12 cellular contexts compared by ENCODE assay signal in the genomic region with DNA sequence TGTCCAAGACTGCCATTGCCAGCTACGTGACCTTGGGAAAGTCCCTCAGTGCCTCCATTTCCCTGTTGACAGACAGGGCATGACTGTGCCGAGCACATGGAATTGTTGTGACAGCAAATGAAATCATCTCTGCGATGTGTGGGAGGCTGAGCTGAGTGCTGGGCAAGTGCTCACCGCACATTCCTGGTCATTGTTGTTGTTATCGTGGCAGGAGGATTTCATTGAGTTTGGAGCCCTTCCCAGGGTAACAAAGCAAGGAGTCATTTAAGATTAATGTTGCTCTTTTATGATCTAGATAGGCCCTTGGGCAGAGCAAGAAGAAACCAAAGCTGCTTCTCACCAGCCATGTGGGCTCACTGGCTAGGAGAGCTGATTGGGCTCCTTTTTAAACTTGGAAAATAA. TPM values are rescaled to one million over a fixed set of nuclear protein-coding genes. Genes with fewer than 3 reads are reported as not detected.
DNase-seq lines count a peak whose midpoint lies in the region; ATAC-seq, FAIRE-seq and TF ChIP-seq lines count a peak whose summit lies in the region.
"Had no signal": no experiment of that assay in that cellular context is flagged by ENCODE, and none has a peak within 500 bp of the region (broad histone marks: within the 10 kb centered on the region; RNA-seq: fewer than 3 reads in every experiment).

No MANE protein-coding gene starts in this region.

- H3K4me3 Mint-ChIP-seq in activated T-helper 2 cell treated with anti-CD3 and anti-CD28 coated beads, Interferon-gamma antibody, Interleukin-2, Interleukin-4, amounts not matched to agents 10 μg/mL and 5 μg/mL and 100 μg/mL, durations not matched to agents 14 hours and 24 hours and 36 hours (ENCODE audit: low read depth) = no peak overlapping the region

- H3K4me3 ChIP-seq in ascending aorta (peak overlapping the region in 1 of 2 donors; percentile 14), left ventricle myocardium inferior (no peak overlapping the region), stomach (no peak overlapping the region)

- no peak for TF ChIP-seq POLR2A in H54 (IDR thresholded peaks at IDR 0.05; ENCODE audit: low read depth, low read length)
- TF ChIP-seq POLR2A in stomach (IDR thresholded peaks at IDR 0.05) = no peak

- no peaks in the 10 kb centered on the region for H3K36me3 Mint-ChIP-seq in activated T-helper 2 cell treated with anti-CD3 and anti-CD28 coated beads, Interferon-gamma antibody, Interleukin-2, Interleukin-4, amounts not matched to agents 10 μg/mL and 5 μg/mL and 100 μg/mL, durations not matched to agents 14 hours and 24 hours and 36 hours (ENCODE audit: low read depth)

- DNase-seq in H54 (ENCODE audit: insufficient read length, low spot score) (peak; percentile 72), ascending aorta (ENCODE audit: low spot score in 2 of 2) (peak in 1 of 2 donors; percentile 74), left ventricle myocardium inferior (no peak), stomach (peak; percentile 29), posterior vena cava (ENCODE audit: low spot score) (no peak)
- no peak for DNase-seq in activated T-helper 2 cell treated with anti-CD3 and anti-CD28 coated beads, Interferon-gamma antibody, Interleukin-2, Interleukin-4, amounts not matched to agents 10 μg/mL and 5 μg/mL and 100 μg/mL, durations not matched to agents 14 hours and 24 hours and 36 hours (ENCODE audit: low spot score)
- DNase-seq: anterior cingulate cortex had no signal

- TF ChIP-seq CTCF in ascending aorta (IDR thresholded peaks at IDR 0.05) (no peak), left ventricle myocardium inferior (IDR thresholded peaks at IDR 0.05; ENCODE audit: borderline replicate concordance) (no peak), stomach (IDR thresholded peaks at IDR 0.05) (no peak)

- FAIRE-seq in H54 (lab: Jason Lieb, UNC) = peak; percentile 86
- FAIRE-seq: G401.6, islet of Langerhans had no signal

- H3K36me3 ChIP-seq in ascending aorta = no peaks in the 10 kb centered on the region
- H3K36me3 ChIP-seq in left ventricle myocardium inferior = no peaks in the 10 kb centered on the region
- H3K36me3 ChIP-seq in stomach = no peaks in the 10 kb centered on the region

- H3K27me3 ChIP-seq in ascending aorta (no peaks in the 10 kb centered on the region), left ventricle myocardium inferior (ENCODE audit: low read depth) (no peaks in the 10 kb centered on the region), stomach (no peaks in the 10 kb centered on the region)

- no peak for TF ChIP-seq EP300 in stomach (IDR thresholded peaks at IDR 0.05)

- no peaks in the 10 kb centered on the region for H3K9me3 Mint-ChIP-seq in activated T-helper 2 cell treated with anti-CD3 and anti-CD28 coated beads, Interferon-gamma antibody, Interleukin-2, Interleukin-4, amounts not matched to agents 10 μg/mL and 5 μg/mL and 100 μg/mL, durations not matched to agents 14 hours and 24 hours and 36 hours

- peaks cover 0 to 2% of the 10 kb centered on the region in 2 donors for H3K4me1 ChIP-seq in ascending aorta
- peaks cover 17% of the 10 kb centered on the region for H3K4me1 ChIP-seq in left ventricle myocardium inferior
- peaks cover 0 to 16% (median 10%) of the 10 kb centered on the region in 4 donors for H3K4me1 ChIP-seq in stomach

- H3K4me1 Mint-ChIP-seq in activated T-helper 2 cell treated with anti-CD3 and anti-CD28 coated beads, Interferon-gamma antibody, Interleukin-2, Interleukin-4, amounts not matched to agents 10 μg/mL and 5 μg/mL and 100 μg/mL, durations not matched to agents 14 hours and 24 hours and 36 hours (ENCODE audit: low read depth) = no peaks in the 10 kb centered on the region

- WGBS in stomach, 5 donors = 11 to 34% (median 24%) methylated on average over 5 of the region's 5 CpGs

- intact Hi-C loops in ascending aorta (cut with DNase I) (no loop called here), left ventricle myocardium inferior (cut with micrococcal nuclease) (no loop called here), stomach (cut with DNase I; ENCODE audit: low total_unique reads) (no loop called here), posterior vena cava (cut with DNase I) (loop anchor here in 1 of 2 donors (10.0 kb wide), 1 partner anchor 946 kb away; no protein-coding TSS in a partner anchor)
- intact Hi-C loops in activated T-helper 2 cell treated with anti-CD3 and anti-CD28 coated beads, Interferon-gamma antibody, Interleukin-2, Interleukin-4, amounts not matched to agents 10 μg/mL and 5 μg/mL and 100 μg/mL, durations not matched to agents 14 hours and 24 hours and 36 hours (cut with micrococcal nuclease) = no loop called here

- H3K27ac ChIP-seq in ascending aorta (peak overlapping the region; percentile 44 to 70), left ventricle myocardium inferior (replicated peaks) (peak overlapping the region; percentile 52), stomach (peak overlapping the region in 3 of 5 donors; percentile 14 to 42 (median 33))
- H3K27ac ChIP-seq: VCaP had no signal

- no peak overlapping the region for H3K27ac Mint-ChIP-seq in activated T-helper 2 cell treated with anti-CD3 and anti-CD28 coated beads, Interferon-gamma antibody, Interleukin-2, Interleukin-4, amounts not matched to agents 10 μg/mL and 5 μg/mL and 100 μg/mL, durations not matched to agents 14 hours and 24 hours and 36 hours

- H3K27me3 Mint-ChIP-seq in activated T-helper 2 cell treated with anti-CD3 and anti-CD28 coated beads, Interferon-gamma antibody, Interleukin-2, Interleukin-4, amounts not matched to agents 10 μg/mL and 5 μg/mL and 100 μg/mL, durations not matched to agents 14 hours and 24 hours and 36 hours (ENCODE audit: low read depth) = peaks cover 20% of the 10 kb centered on the region

- no peak for ATAC-seq in GM19467 (IDR thresholded peaks at IDR 0.05; ENCODE audit: unreplicated experiment)
- no peak for ATAC-seq in HG03159 (IDR thresholded peaks at IDR 0.05; ENCODE audit: unreplicated experiment)

- H3K9me3 ChIP-seq in ascending aorta (no peaks in the 10 kb centered on the region), left ventricle myocardium inferior (replicated peaks) (peaks cover 10% of the 10 kb centered on the region), stomach (no peaks in the 10 kb centered on the region)

RNA-seq across cellular contexts. Expression of a gene that starts 39.6 kb away (rescaled TPM):
- 27.5 TPM for total RNA-seq in ascending aorta
- 15.7 TPM for total RNA-seq in left ventricle myocardium inferior
- total RNA-seq in stomach = 10 to 100 TPM; 16.4 to 38.8 (median 24.6) TPM
- polyA plus RNA-seq in stomach = 1 to 10 TPM; 3.8 to 5.4 (median 4.4) TPM
- 27.6 and 30.0 TPM in 2 replicates for total RNA-seq in activated T-helper 2 cell treated with anti-CD3 and anti-CD28 coated beads, Interferon-gamma antibody, Interleukin-2, Interleukin-4, amounts not matched to agents 10 μg/mL and 5 μg/mL and 100 μg/mL, durations not matched to agents 14 hours and 24 hours and 36 hours
- total RNA-seq in posterior vena cava = 10 to 100 TPM; 22.4 to 24.4 TPM

Comparison
In these comparisons a context has a peak if more than half of its experiments do, and no peak if none do; other contexts are left out.
1. DNase-seq: peak in H54 (single experiment) and stomach (single experiment); none in left ventricle myocardium inferior (single experiment), activated T-helper 2 cell treated with anti-CD3 and anti-CD28 coated beads, Interferon-gamma antibody, Interleukin-2, Interleukin-4, amounts not matched to agents 10 μg/mL and 5 μg/mL and 100 μg/mL, durations not matched to agents 14 hours and 24 hours and 36 hours (single experiment) and posterior vena cava (single experiment).
2. Peak in every context shown above with its lines, with median percentiles within 50 percentile points of each other: H3K27ac ChIP-seq.